Comparison of ENCODE assay signal across 28 cellular contexts in the genomic region with DNA sequence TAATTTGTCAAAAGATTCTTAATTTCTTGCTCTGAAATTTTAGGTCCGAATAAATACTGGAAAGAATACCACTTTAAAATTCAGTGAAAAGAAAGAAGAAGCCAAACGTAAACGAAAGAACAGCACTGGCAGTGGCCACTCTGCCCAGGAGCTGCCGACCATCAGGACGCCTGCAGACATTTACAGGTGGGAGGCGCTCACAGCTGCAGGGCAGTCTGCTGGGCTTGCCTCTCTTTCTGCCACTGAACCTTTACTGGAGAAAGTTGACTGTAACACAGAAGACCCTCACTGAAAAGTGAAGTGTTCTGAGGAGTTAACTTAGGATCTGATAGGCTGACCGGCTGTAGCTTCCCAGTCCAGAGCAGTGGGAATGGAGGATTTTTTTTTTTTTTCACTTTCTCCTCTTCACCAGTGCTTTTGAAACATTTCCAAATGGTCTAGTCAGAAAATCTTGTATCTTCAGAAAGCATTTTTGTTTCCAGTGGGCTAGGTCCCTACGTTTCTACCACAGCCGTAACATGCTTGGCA.
A peak's percentile ranks its signal among the peaks of the same experiment; 100 is the strongest.
DNase-seq lines count a peak whose midpoint lies in the region; ATAC-seq, FAIRE-seq and TF ChIP-seq lines count a peak whose summit lies in the region.
"Had no signal": no experiment of that assay in that cellular context is flagged by ENCODE, and none has a peak within 500 bp of the region (broad histone marks: within the 10 kb centered on the region; RNA-seq: fewer than 3 reads in every experiment).

No MANE protein-coding gene starts in this region.

- H3F3A ChIP-seq in GM23338 (replicated peaks; ENCODE audit: low read depth), result no peaks in the 10 kb centered on the region

- H3K27me3 Mint-ChIP-seq in GM23338 (ENCODE audit: insufficient read depth, low read depth, poor library complexity) (no peaks in the 10 kb centered on the region), T-helper 17 cell (no peaks in the 10 kb centered on the region)
- H3K27me3 Mint-ChIP-seq: activated CD4-positive, alpha-beta T cell treated with anti-CD3 and anti-CD28 coated beads, Interleukin-2, amount 10 ng/mL, durations not matched to agents 7 days and 5 days; brain; CD4-positive, CD25-positive, alpha-beta regulatory T cell had no signal

- H3K4me1 ChIP-seq in GM23338 (ENCODE audit: insufficient read depth), result peaks cover 36% of the 10 kb centered on the region
- H3K4me1 ChIP-seq: heart right ventricle, testis, uterus had no signal

- H3K9me3 ChIP-seq in T-helper 17 cell (ENCODE audit: control insufficient read depth, low read length, poor library complexity, severe bottlenecking), result no peaks in the 10 kb centered on the region
- H3K9me3 ChIP-seq: heart right ventricle, neutrophil, SK-N-SH, testis, uterus had no signal

- no peaks in the 10 kb centered on the region for H3K9me2 ChIP-seq in GM23338 (ENCODE audit: insufficient read depth)

- H3K4me1 Mint-ChIP-seq in GM23338 (peaks cover 39% of the 10 kb centered on the region), T-helper 17 cell (peaks cover 7% of the 10 kb centered on the region)
- H3K4me1 Mint-ChIP-seq: brain had no signal

- H3K27ac ChIP-seq in GM23338 (ENCODE audit: low read depth), result no peak overlapping the region
- H3K27ac ChIP-seq: heart right ventricle, KMS-11, neutrophil, testis, uterus had no signal

- intact Hi-C loops in posterior vena cava (cut with DNase I), result no loop called here

- peak; percentile 96 for ATAC-seq in GM23338
- no peak for ATAC-seq in T-helper 17 cell
- ATAC-seq: heart right ventricle; left colon; stimulated activated naive CD8-positive, alpha-beta T cell treated with anti-CD3 and anti-CD28 coated beads, Interleukin-15, Interleukin-2, amounts not matched to agents 100 U/mL and 50 U/mL, for 24 hours had no signal

- H3K36me3 Mint-ChIP-seq in GM23338 (ENCODE audit: low read depth), result peaks cover 20% of the 10 kb centered on the region; the same call in 2 of the 3 replicates
- H3K36me3 Mint-ChIP-seq in T-helper 17 cell (ENCODE audit: low read depth), result peaks cover 7% of the 10 kb centered on the region

- H3K27ac Mint-ChIP-seq in GM23338 (no peak overlapping the region), T-helper 17 cell (no peak overlapping the region)
- H3K27ac Mint-ChIP-seq: activated CD4-positive, alpha-beta T cell treated with anti-CD3 and anti-CD28 coated beads, Interleukin-2, amount 10 ng/mL, durations not matched to agents 7 days and 5 days; brain had no signal

- no peaks in the 10 kb centered on the region for H4K20me1 ChIP-seq in GM23338 (replicated peaks; ENCODE audit: insufficient read depth)

- H3K4me2 ChIP-seq in GM23338, result no peak overlapping the region
- H3K4me2 ChIP-seq: KMS-11, SK-N-SH had no signal

- no peak for FAIRE-seq in frontal cortex (lab: Jason Lieb, UNC)

- H2AFZ ChIP-seq in GM23338, result no peak overlapping the region

- H3K79me2 ChIP-seq in GM23338 (replicated peaks; ENCODE audit: insufficient read depth), result no peaks in the 10 kb centered on the region

- TF ChIP-seq CTCF in GM23338 (conservative IDR thresholded peaks at IDR 0.05; ENCODE audit: low read depth in 2 of 2), result peak; percentile 25 to 34; a peak in 3 of 4 replicates
- TF ChIP-seq CTCF in choroid plexus epithelial cell (conservative IDR thresholded peaks at IDR 0.05; ENCODE audit: low read depth, low read length), result peak; percentile 17

- H3K9me3 Mint-ChIP-seq in GM23338, result no peaks in the 10 kb centered on the region
- H3K9me3 Mint-ChIP-seq: activated CD4-positive, alpha-beta T cell treated with anti-CD3 and anti-CD28 coated beads, Interleukin-2, amount 10 ng/mL, durations not matched to agents 7 days and 5 days; brain; CD4-positive, CD25-positive, alpha-beta regulatory T cell had no signal

- DNase-seq in GM23338 (ENCODE audit: low spot score) (peak; percentile 59), choroid plexus epithelial cell (ENCODE audit: low read depth) (peak; percentile 14), iPS-NIHi11 (ENCODE audit: low spot score) (peak; percentile 19), posterior vena cava (ENCODE audit: low spot score) (peak; percentile 62), HuH-7 (ENCODE audit: low spot score) (no peak), frontal cortex (ENCODE audit: low spot score in 2 of 2) (no peak), T-helper 17 cell (no peak)
- DNase-seq in stimulated activated CD4-positive, alpha-beta T cell treated with anti-CD3 and anti-CD28 coated beads, Interleukin-15, amount 100 ng/mL, for 24 hours, result no peak
- DNase-seq: activated CD4-positive, alpha-beta T cell treated with anti-CD3 and anti-CD28 coated beads, Interleukin-2, amount 10 ng/mL, durations not matched to agents 7 days and 5 days; activated naive CD4-positive, alpha-beta T cell treated with Interleukin-2 at 50 U/mL for 16 hours; activated T-cell treated with anti-CD3 and anti-CD28 coated beads, Interleukin-2, amount 50 U/mL, for 48 hours; CD4-positive, CD25-positive, alpha-beta regulatory T cell; effector CD4-positive, alpha-beta T cell; foreskin fibroblast; heart right ventricle; left colon; MM.1S; NCI-H1417; NCI-H2081 treated with DMSO at 0.1 percent for 48 hours; NCI-H345; SK-N-SH; stimulated activated naive CD8-positive, alpha-beta T cell treated with anti-CD3 and anti-CD28 coated beads, Interleukin-15, Interleukin-2, amounts not matched to agents 100 U/mL and 50 U/mL, for 24 hours; T-helper 2 cell; testis; uterus had no signal

- H3K4me3 ChIP-seq in GM23338 (no peak overlapping the region), choroid plexus epithelial cell (ENCODE audit: low read depth, low read length) (peak overlapping the region; percentile 25)
- H3K4me3 ChIP-seq: heart right ventricle, testis, uterus had no signal

- H3K4me3 Mint-ChIP-seq in GM23338, result no peak overlapping the region
- no peak overlapping the region for H3K4me3 Mint-ChIP-seq in T-helper 17 cell
- H3K4me3 Mint-ChIP-seq: activated CD4-positive, alpha-beta T cell treated with anti-CD3 and anti-CD28 coated beads, Interleukin-2, amount 10 ng/mL, durations not matched to agents 7 days and 5 days; brain; CD4-positive, CD25-positive, alpha-beta regulatory T cell had no signal

- H3K27me3 ChIP-seq in GM23338 (ENCODE audit: insufficient read depth), result no peaks in the 10 kb centered on the region
- H3K27me3 ChIP-seq: heart right ventricle, neutrophil, testis, uterus had no signal

- no peaks in the 10 kb centered on the region; the same call in 1 of the 2 replicates for H3K36me3 ChIP-seq in GM23338 (ENCODE audit: insufficient read depth)
- H3K36me3 ChIP-seq: uterus had no signal

TF ChIP-seq in GM23338, 12 proteins besides CTCF, POLR2A, EP300 and RAD21:
- TF ChIP-seq, protein P1, sequence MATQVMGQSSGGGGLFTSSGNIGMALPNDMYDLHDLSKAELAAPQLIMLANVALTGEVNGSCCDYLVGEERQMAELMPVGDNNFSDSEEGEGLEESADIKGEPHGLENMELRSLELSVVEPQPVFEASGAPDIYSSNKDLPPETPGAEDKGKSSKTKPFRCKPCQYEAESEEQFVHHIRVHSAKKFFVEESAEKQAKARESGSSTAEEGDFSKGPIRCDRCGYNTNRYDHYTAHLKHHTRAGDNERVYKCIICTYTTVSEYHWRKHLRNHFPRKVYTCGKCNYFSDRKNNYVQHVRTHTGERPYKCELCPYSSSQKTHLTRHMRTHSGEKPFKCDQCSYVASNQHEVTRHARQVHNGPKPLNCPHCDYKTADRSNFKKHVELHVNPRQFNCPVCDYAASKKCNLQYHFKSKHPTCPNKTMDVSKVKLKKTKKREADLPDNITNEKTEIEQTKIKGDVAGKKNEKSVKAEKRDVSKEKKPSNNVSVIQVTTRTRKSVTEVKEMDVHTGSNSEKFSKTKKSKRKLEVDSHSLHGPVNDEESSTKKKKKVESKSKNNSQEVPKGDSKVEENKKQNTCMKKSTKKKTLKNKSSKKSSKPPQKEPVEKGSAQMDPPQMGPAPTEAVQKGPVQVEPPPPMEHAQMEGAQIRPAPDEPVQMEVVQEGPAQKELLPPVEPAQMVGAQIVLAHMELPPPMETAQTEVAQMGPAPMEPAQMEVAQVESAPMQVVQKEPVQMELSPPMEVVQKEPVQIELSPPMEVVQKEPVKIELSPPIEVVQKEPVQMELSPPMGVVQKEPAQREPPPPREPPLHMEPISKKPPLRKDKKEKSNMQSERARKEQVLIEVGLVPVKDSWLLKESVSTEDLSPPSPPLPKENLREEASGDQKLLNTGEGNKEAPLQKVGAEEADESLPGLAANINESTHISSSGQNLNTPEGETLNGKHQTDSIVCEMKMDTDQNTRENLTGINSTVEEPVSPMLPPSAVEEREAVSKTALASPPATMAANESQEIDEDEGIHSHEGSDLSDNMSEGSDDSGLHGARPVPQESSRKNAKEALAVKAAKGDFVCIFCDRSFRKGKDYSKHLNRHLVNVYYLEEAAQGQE (IDR thresholded peaks at IDR 0.05; ENCODE audit: unreplicated experiment), result no peak
- no peak for TF ChIP-seq STAT1 (IDR thresholded peaks at IDR 0.05; ENCODE audit: unreplicated experiment)
- no peak for TF ChIP-seq JUNB (IDR thresholded peaks at IDR 0.05; ENCODE audit: unreplicated experiment)

Comparison
In these comparisons a context has a peak if more than half of its experiments do, and no peak if none do; other contexts are left out.
1. DNase-seq: peak in GM23338 (single experiment), choroid plexus epithelial cell (single experiment), iPS-NIHi11 (single experiment) and posterior vena cava (single experiment); none in HuH-7 (single experiment), frontal cortex (0 of 2), T-helper 17 cell (0 of 3) and stimulated activated CD4-positive, alpha-beta T cell treated with anti-CD3 and anti-CD28 coated beads, Interleukin-15, amount 100 ng/mL, for 24 hours (single experiment).